Comparison of ENCODE assay signal across 11 cellular contexts in the genomic region with DNA sequence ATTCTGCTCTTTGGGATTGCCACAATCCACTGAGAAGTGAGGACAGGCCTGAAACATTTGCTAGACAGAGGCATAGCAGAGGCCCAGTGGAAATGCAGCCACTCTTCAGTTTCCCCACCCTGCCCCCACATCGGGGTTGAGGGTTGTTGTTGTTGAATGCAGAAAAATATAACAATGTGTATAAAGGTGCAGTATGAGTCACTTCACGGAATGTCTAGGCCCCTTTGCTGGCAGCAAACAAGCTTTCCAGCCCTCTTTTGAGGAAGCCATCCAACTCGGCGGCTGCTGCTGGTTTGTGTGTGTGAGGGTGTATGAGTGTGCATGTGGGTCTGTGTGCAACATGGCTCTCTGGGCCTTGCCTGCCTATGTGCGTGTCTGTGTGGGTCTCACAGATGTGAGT. TPM values are rescaled to one million over a fixed set of nuclear protein-coding genes. Genes with fewer than 3 reads are reported as not detected.
DNase-seq lines count a peak whose midpoint lies in the region; ATAC-seq and TF ChIP-seq lines count a peak whose summit lies in the region.
"Had no signal": no experiment of that assay in that cellular context is flagged by ENCODE, and none has a peak within 500 bp of the region (broad histone marks: within the 10 kb centered on the region; RNA-seq: fewer than 3 reads in every experiment).

No MANE protein-coding gene starts in this region.

- ATAC-seq in IMR-90 (ENCODE audit: low read depth) (peak; percentile 30), omental fat pad (ENCODE audit: low FRiP score) (peak; percentile 31), GM21528 (IDR thresholded peaks at IDR 0.05; ENCODE audit: low FRiP score, unreplicated experiment) (no peak), GM19351 (IDR thresholded peaks at IDR 0.05; ENCODE audit: unreplicated experiment) (no peak)
- ATAC-seq: WTC11 had no signal

- TF ChIP-seq RAD21 in IMR-90 (IDR thresholded peaks at IDR 0.05; ENCODE audit: low read length) = no peak

- H2BK20ac ChIP-seq in IMR-90 (ENCODE audit: low read depth, low read length) = peak overlapping the region; percentile 16

- H3K4me3 ChIP-seq in CD8-positive, alpha-beta memory T cell (ENCODE audit: low read length) = no peak overlapping the region
- H3K4me3 ChIP-seq in IMR-90 (ENCODE audit: insufficient read depth, low read depth, low read length) (peak overlapping the region; percentile 36), breast epithelium (no peak overlapping the region)

- no peak overlapping the region for H4K5ac ChIP-seq in IMR-90 (ENCODE audit: low read depth, low read length)

- 0 out of 2 replicates have a peak, but pooled peaks cover 4% of the 10 kb centered on the region for H4K20me1 ChIP-seq in IMR-90 (ENCODE audit: insufficient read depth, low read length)

- H3K4me2 ChIP-seq in IMR-90 (ENCODE audit: low read depth, low read length) = peak overlapping the region; percentile 70

- no peak for TF ChIP-seq POLR2A in IMR-90 (IDR thresholded peaks at IDR 0.05; ENCODE audit: low read depth, low read length)
- TF ChIP-seq POLR2A in breast epithelium (IDR thresholded peaks at IDR 0.05) = no peak

- no peaks in the 10 kb centered on the region for H3K27me3 ChIP-seq in CD8-positive, alpha-beta memory T cell (ENCODE audit: insufficient read depth, low read length, poor library complexity, severe bottlenecking)
- H3K27me3 ChIP-seq in IMR-90 (ENCODE audit: control insufficient read depth, insufficient read depth, low read length) (no peaks in the 10 kb centered on the region), breast epithelium (peaks cover 0 to 39% of the 10 kb centered on the region in 2 donors)

- peak overlapping the region; percentile 70 for H3K14ac ChIP-seq in IMR-90 (replicated peaks; ENCODE audit: low read depth, low read length)

- no peak overlapping the region for H3K56ac ChIP-seq in IMR-90 (ENCODE audit: extremely low read depth, insufficient read depth, low read length)

- no peak overlapping the region for H3K27ac ChIP-seq in CD8-positive, alpha-beta memory T cell (ENCODE audit: low read depth, low read length)
- H3K27ac ChIP-seq in IMR-90 (ENCODE audit: insufficient read depth, low read length) (peak overlapping the region; percentile 79; the same call in 1 of the 2 replicates), breast epithelium (peak overlapping the region; percentile 25 to 66)

- 20% methylated on average over 1 of the region's 5 CpGs; no CpG with 5 or more reads in 1 of the 2 experiments for WGBS in IMR-90 (ENCODE audit: extremely low coverage in 2 of 2, insufficient read length in 1 of 2), 2 experiments

- H2AK9ac ChIP-seq in IMR-90 (replicated peaks; ENCODE audit: low read depth, low read length, poor library complexity) = peak overlapping the region; percentile 33

- peak overlapping the region; percentile 70 for H4K91ac ChIP-seq in IMR-90 (ENCODE audit: insufficient read depth, low read depth, low read length)

- H3K36me3 Mint-ChIP-seq in CD8-positive, alpha-beta memory T cell = no peaks in the 10 kb centered on the region
- H3K36me3 Mint-ChIP-seq: WTC11 had no signal

- H3K4me1 ChIP-seq in CD8-positive, alpha-beta memory T cell (ENCODE audit: insufficient read depth, low read length) = no peaks in the 10 kb centered on the region
- peaks cover 15% of the 10 kb centered on the region for H3K4me1 ChIP-seq in IMR-90 (ENCODE audit: control insufficient read depth, insufficient read depth, low read length)
- no peaks in the 10 kb centered on the region for H3K4me1 ChIP-seq in breast epithelium

- dilution Hi-C loops in IMR-90 (cut with HindIII; ENCODE audit: low sequenced_read_pairs, unreplicated experiment) = no loop called here

- peak overlapping the region; percentile 23 to 58; a peak in 2 of 4 replicates for H4K8ac ChIP-seq in IMR-90 (ENCODE audit: low read depth in 2 of 2, low read length in 2 of 2)

- peak overlapping the region; percentile 68 for H3K4ac ChIP-seq in IMR-90 (ENCODE audit: low read depth, low read length)

- H3K27me3 Mint-ChIP-seq in CD8-positive, alpha-beta memory T cell = peaks cover 0 to 2% of the 10 kb centered on the region in 2 donors

- H3K9ac ChIP-seq in IMR-90 (ENCODE audit: low read depth, low read length) = peak overlapping the region; percentile 16; the same call in 1 of the 2 replicates

- H3K36me3 ChIP-seq in CD8-positive, alpha-beta memory T cell (ENCODE audit: insufficient read depth, low read length) = no peaks in the 10 kb centered on the region
- H3K36me3 ChIP-seq in IMR-90 (ENCODE audit: control insufficient read depth, insufficient read depth, low read length) (no peaks in the 10 kb centered on the region), breast epithelium (no peaks in the 10 kb centered on the region)

- H3K9me3 ChIP-seq in CD8-positive, alpha-beta memory T cell (ENCODE audit: low read length) = no peaks in the 10 kb centered on the region
- H3K9me3 ChIP-seq in IMR-90 (ENCODE audit: control insufficient read depth, insufficient read depth, low read length) (no peaks in the 10 kb centered on the region), breast epithelium (no peaks in the 10 kb centered on the region)

- H2BK120ac ChIP-seq in IMR-90 (ENCODE audit: low read depth, low read length) = peak overlapping the region; percentile 60

- in situ Hi-C loops in IMR-90 (cut with MboI; ENCODE audit: low sequenced_read_pairs) = no loop called here

- peak overlapping the region; percentile 36; the same call in 1 of the 2 replicates for H2AK5ac ChIP-seq in IMR-90 (ENCODE audit: low read depth, low read length)

- BruUV-seq in IMR-90 (replicated peaks; lab: Mats Ljungman, UMichigan) = no TSS peak

- DNase-seq in CD8-positive, alpha-beta memory T cell = peak in 1 of 5 donors; percentile 53
- DNase-seq in IMR-90 = peak; percentile 81
- no peak for DNase-seq in breast epithelium (ENCODE audit: low spot score in 2 of 2)
- DNase-seq in omental fat pad (ENCODE audit: low spot score) = no peak
- DNase-seq in NK-92 treated with Interleukin-12 subunit alpha and Interleukin-12 subunit beta, amount 100 ng/mL, for 24 hours (lab: John Stamatoyannopoulos, UW) = no peak
- no peak for DNase-seq in anterior cingulate cortex (lab: John Stamatoyannopoulos, UW)
- DNase-seq: effector memory CD4-positive, alpha-beta T cell; NCI-H2029 treated with DMSO at 0.1 percent for 48 hours had no signal

- CTCF ChIA-PET in CD8-positive, alpha-beta memory T cell (lab: Charles Lee) = interaction anchor here (1.0 to 6.8 kb wide), 5 partner anchors 14 to 38 kb away, joined by 3 to 133 read pairs (median 8); no protein-coding TSS in a partner anchor
- CTCF ChIA-PET in IMR-90 (lab: Yijun Ruan, JAX) = interaction anchor here (1.2 to 2.5 kb wide), 2 partner anchors 8 to 39 kb away, joined by 3 to 7 read pairs; a partner anchor contains a TSS

- H3K9me3 Mint-ChIP-seq in CD8-positive, alpha-beta memory T cell = no peaks in the 10 kb centered on the region
- H3K9me3 Mint-ChIP-seq: WTC11 had no signal

- H2BK15ac ChIP-seq in IMR-90 (ENCODE audit: low read depth, low read length) = peak overlapping the region; percentile 3; the same call in 1 of the 3 replicates

- TF ChIP-seq CTCF in IMR-90 (conservative IDR thresholded peaks at IDR 0.05; ENCODE audit: low read depth, low read length) (no peak), breast epithelium (IDR thresholded peaks at IDR 0.05) (no peak), omental fat pad (IDR thresholded peaks at IDR 0.05) (no peak)

- H3K9me1 ChIP-seq in IMR-90 (ENCODE audit: insufficient read depth, low read length) = no peaks in the 10 kb centered on the region

- H3K23ac ChIP-seq in IMR-90 (ENCODE audit: low read depth, low read length) = peak overlapping the region; percentile 53

- peaks cover 0 to 8% of the 10 kb centered on the region in 2 experiments; a peak in 1 of 4 replicates for H3K79me1 ChIP-seq in IMR-90 (ENCODE audit: low read depth in 1 of 2, low read length in 2 of 2)

- H3K4me3 Mint-ChIP-seq in CD8-positive, alpha-beta memory T cell = peak overlapping the region in 6 of 7 donors; percentile 1 to 90 (median 48)
- H3K4me3 Mint-ChIP-seq: WTC11 had no signal

- intact Hi-C loops in IMR-90 (cut with micrococcal nuclease) = no loop called here
- intact Hi-C loops in breast epithelium (cut with DNase I; ENCODE audit: low total_unique reads) = no loop called here

- POLR2A ChIA-PET in CD8-positive, alpha-beta memory T cell (lab: Charles Lee) = interaction anchor here (3.3 kb wide), 1 partner anchor 37 kb away, joined by 12 read pairs; no protein-coding TSS in a partner anchor
- POLR2A ChIA-PET in IMR-90 (lab: Charles Lee; ENCODE audit: unreplicated experiment) = no interaction called here

- H3K4me1 Mint-ChIP-seq in CD8-positive, alpha-beta memory T cell = peaks cover 9 to 38% (median 24%) of the 10 kb centered on the region in 3 donors

- H2BK5ac ChIP-seq in IMR-90 (ENCODE audit: low read depth, low read length, poor library complexity, severe bottlenecking) = peak overlapping the region; percentile 69

- peak overlapping the region; percentile 32; the same call in 1 of the 2 replicates for H3K18ac ChIP-seq in IMR-90 (ENCODE audit: low read depth, low read length)

- peak overlapping the region in 7 of 8 donors; percentile 20 to 78 (median 72) for H3K27ac Mint-ChIP-seq in CD8-positive, alpha-beta memory T cell
- H3K27ac Mint-ChIP-seq: WTC11 had no signal

- peak overlapping the region; percentile 36 for H2AFZ ChIP-seq in IMR-90 (replicated peaks; ENCODE audit: low read length, poor library complexity)

RNA-seq across cellular contexts. Expression of a gene that starts 8.1 kb away (rescaled TPM):
- total RNA-seq in CD8-positive, alpha-beta memory T cell = 10 to 100 TPM; 23.8 to 24.7 TPM
- 19.5 TPM for polyA plus RNA-seq in CD8-positive, alpha-beta memory T cell
- total RNA-seq in IMR-90 (2012; rRNA removed) (10.8 and 10.9 TPM in 2 replicates), breast epithelium (10 to 100 TPM in 1 of 3 donors, 1 to 10 TPM in 2; 5.3 to 10.7 (median 9.2) TPM), omental fat pad (10 to 100 TPM; 10.8 to 30.5 (median 15.0) TPM)
- polyA plus RNA-seq in IMR-90 (2012; rRNA removed) = 18.4 and 19.0 TPM in 2 replicates
- polyA plus RNA-seq in IMR-90 (2012; cell fraction: cytosol; rRNA removed) = 12.6 and 15.1 TPM in 2 replicates
- polyA plus RNA-seq in IMR-90 (2012; cell fraction: nucleus; rRNA removed; ENCODE audit: low replicate concordance) = 17.4 and 18.6 TPM in 2 replicates

RNA-seq across cellular contexts. Expression of a gene that starts 47.2 kb away (rescaled TPM):
- total RNA-seq in CD8-positive, alpha-beta memory T cell = 10 to 100 TPM; 57.7 to 58.2 TPM
- polyA plus RNA-seq in CD8-positive, alpha-beta memory T cell = 34.8 TPM
- total RNA-seq in IMR-90 (2012; rRNA removed) (22.0 and 31.1 TPM in 2 replicates), breast epithelium (10 to 100 TPM; 13.5 to 24.6 (median 16.6) TPM), omental fat pad (10 to 100 TPM; 14.7 to 21.2 (median 16.9) TPM)
- polyA plus RNA-seq in IMR-90 (2012; rRNA removed) = 25.0 and 27.4 TPM in 2 replicates
- 10.9 and 19.3 TPM in 2 replicates for polyA plus RNA-seq in IMR-90 (2012; cell fraction: cytosol; rRNA removed)
- 3.6 and 15.7 TPM in 2 replicates for polyA plus RNA-seq in IMR-90 (2012; cell fraction: nucleus; rRNA removed; ENCODE audit: low replicate concordance)

RNA-seq across cellular contexts. Expression of a gene that starts 53.4 kb away (rescaled TPM):
- 10 to 100 TPM in 1 of 2 experiments, 1 to 10 TPM in 1; 9.0 to 10.6 TPM for total RNA-seq in CD8-positive, alpha-beta memory T cell
- polyA plus RNA-seq in CD8-positive, alpha-beta memory T cell = 11.0 TPM
- 0.83 and 1.6 TPM in 2 replicates for total RNA-seq in IMR-90 (2012; rRNA removed)
- polyA plus RNA-seq in IMR-90 (2012; rRNA removed) = 1.4 and 1.8 TPM in 2 replicates
- polyA plus RNA-seq in IMR-90 (2012; cell fraction: cytosol; rRNA removed) = 0.80 and 1.6 TPM in 2 replicates
- 0.38 and 1.1 TPM in 2 replicates for polyA plus RNA-seq in IMR-90 (2012; cell fraction: nucleus; rRNA removed; ENCODE audit: low replicate concordance)
- total RNA-seq in breast epithelium = 1 to 10 TPM in 2 of 3 donors, under 1 TPM in 1; 0.73 to 2.6 (median 1.6) TPM
- total RNA-seq in omental fat pad = 1 to 10 TPM in 3 of 4 donors, not detected in 1; 1.4 to 3.0 (median 1.4) TPM

Comparison
In these comparisons a context has a peak if more than half of its experiments do, and no peak if none do; other contexts are left out.
1. ATAC-seq: peak in IMR-90 (single experiment) and omental fat pad (single experiment); none in GM21528 (single experiment) and GM19351 (single experiment).